8 cellular contexts compared by ENCODE assay signal in genomic region chr1:33349081-33349759, GRCh38. TPM values are rescaled to one million over a fixed set of nuclear protein-coding genes. Genes with fewer than 3 reads are reported as not detected.
DNase-seq lines count a peak whose midpoint lies in the region; ATAC-seq, FAIRE-seq and TF ChIP-seq lines count a peak whose summit lies in the region.

No MANE protein-coding gene starts in this region.

- no peaks in the 10 kb centered on the region for H3K9me3 ChIP-seq in H1 (ENCODE audit: insufficient read depth in 2 of 2, low read depth in 1 of 2, low read length in 1 of 2)

- H3K4me1 ChIP-seq in H1 (replicated peaks in 1 of 4; ENCODE audit: control insufficient read depth in 3 of 4, insufficient read depth in 4 of 4, low read length in 3 of 4), result peaks cover 4 to 25% (median 12%) of the 10 kb centered on the region in 4 experiments

- H2BK5ac ChIP-seq in H1 (ENCODE audit: low read depth, low read length), result no peak overlapping the region

- ATAC-seq in GM21737 (IDR thresholded peaks at IDR 0.05; ENCODE audit: unreplicated experiment), result peak; percentile 32
- peak; percentile 30 for ATAC-seq in stimulated activated naive CD8-positive, alpha-beta T cell treated with anti-CD3 and anti-CD28 coated beads, Interleukin-15, Interleukin-2, amounts not matched to agents 100 U/mL and 50 U/mL, for 24 hours

- no peak for TF ChIP-seq RAD21 in H1 (IDR thresholded peaks at IDR 0.05 in 1 of 2, conservative IDR thresholded peaks at IDR 0.05 in 1 of 2; ENCODE audit: low read depth in 2 of 2, low read length in 2 of 2)

- no peak overlapping the region for H3K18ac ChIP-seq in H1 (ENCODE audit: extremely low read depth, low read length)

- no peak overlapping the region for H2AFZ ChIP-seq in H1 (ENCODE audit: low read length)

- TF ChIP-seq EP300 in H1 (IDR thresholded peaks at IDR 0.05; ENCODE audit: borderline replicate concordance in 1 of 2, low read depth in 2 of 2, low read length in 2 of 2), result no peak

- H3K9me3 Mint-ChIP-seq in activated CD4-positive, alpha-beta memory T cell treated with anti-CD3 and anti-CD28 coated beads for 36 hours, result no peaks in the 10 kb centered on the region

- no peak overlapping the region for H2BK12ac ChIP-seq in H1 (ENCODE audit: low read depth, low read length)

- no peak overlapping the region for H2BK120ac ChIP-seq in H1 (replicated peaks; ENCODE audit: low read depth, low read length)

- no peak for TF ChIP-seq CTCF in GM10248 (IDR thresholded peaks at IDR 0.05; ENCODE audit: control extremely low read depth, extremely low read depth, low read depth, missing control alignments)
- no peak for TF ChIP-seq CTCF in LNCaP clone FGC (IDR thresholded peaks at IDR 0.05; ENCODE audit: control insufficient read depth, extremely low read depth, insufficient read depth)
- TF ChIP-seq CTCF in H1 (IDR thresholded peaks at IDR 0.05; ENCODE audit: control extremely low read depth in 1 of 3, insufficient read depth in 1 of 3, low read depth in 1 of 3, low read length in 3 of 3), result no peak

- H2AK5ac ChIP-seq in H1 (ENCODE audit: low read depth, low read length), result no peak overlapping the region

- 2% methylated on average over 31 of the region's 78 CpGs; no CpG with 5 or more reads in 1 of the 2 experiments for WGBS in H1 (ENCODE audit: extremely low coverage in 1 of 2, insufficient coverage in 1 of 2, insufficient read length in 1 of 2, insufficient replicate concordance in 2 of 2, low coverage in 1 of 2, low lambda C conversion rate in 2 of 2, missing lambda C conversion rate in 1 of 2), 2 experiments

- peak overlapping the region; percentile 82 for H3K4me3 Mint-ChIP-seq in activated CD4-positive, alpha-beta memory T cell treated with anti-CD3 and anti-CD28 coated beads for 36 hours

- H3K9ac ChIP-seq in H1 (replicated peaks in 1 of 4; ENCODE audit: extremely low read depth in 1 of 4, low read depth in 3 of 4, low read length in 3 of 4), result peak overlapping the region in 3 of 4 experiments; percentile 15 to 76 (median 42); a peak in 4 of 7 replicates

- peaks cover 5 to 22% of the 10 kb centered on the region in 2 experiments for H4K20me1 ChIP-seq in H1 (replicated peaks in 1 of 2; ENCODE audit: control insufficient read depth in 1 of 2, insufficient read depth in 2 of 2, low read length in 2 of 2)

- no peak overlapping the region for H4K91ac ChIP-seq in H1 (replicated peaks; ENCODE audit: insufficient read length, low read length)

- no peak overlapping the region for H3K23ac ChIP-seq in H1 (ENCODE audit: insufficient read length)

- H3K23me2 ChIP-seq in H1 (ENCODE audit: low read depth, low read length), result peaks cover 10% of the 10 kb centered on the region

- H3K4me3 ChIP-seq in LNCaP clone FGC (ENCODE audit: low read depth, low read length) (peak overlapping the region; percentile 66), H1 (ENCODE audit: extremely low read depth in 1 of 4, insufficient read depth in 2 of 4, low read depth in 3 of 4, low read length in 4 of 4) (peak overlapping the region; percentile 37 to 74 (median 65))

- no peak overlapping the region for H3K56ac ChIP-seq in H1 (replicated peaks; ENCODE audit: insufficient read length, low read depth, low read length)

- DNase-seq in GM10248 (ENCODE audit: extremely low spot score) (peak; percentile 51), LNCaP clone FGC (ENCODE audit: low read depth) (no peak), H1 (ENCODE audit: low read depth in 1 of 2, low spot score in 2 of 2) (peak in 1 of 2 experiments; percentile 74), myocyte (ENCODE audit: low read depth) (peak; percentile 64), GOT3 (lab: John Stamatoyannopoulos, UW) (no peak)
- DNase-seq in activated CD4-positive, alpha-beta memory T cell treated with anti-CD3 and anti-CD28 coated beads for 36 hours, result peak; percentile 62
- peak; percentile 56 for DNase-seq in stimulated activated naive CD8-positive, alpha-beta T cell treated with anti-CD3 and anti-CD28 coated beads, Interleukin-15, Interleukin-2, amounts not matched to agents 100 U/mL and 50 U/mL, for 24 hours

- peaks cover 47% of the 10 kb centered on the region for H3K4me1 Mint-ChIP-seq in activated CD4-positive, alpha-beta memory T cell treated with anti-CD3 and anti-CD28 coated beads for 36 hours (ENCODE audit: low read depth)

- H3K14ac ChIP-seq in H1 (ENCODE audit: insufficient read length), result no peak overlapping the region

- intact Hi-C loops in activated CD4-positive, alpha-beta memory T cell treated with anti-CD3 and anti-CD28 coated beads for 36 hours (cut with micrococcal nuclease), result loop anchor here (2.0 to 5.0 kb wide), 5 partner anchors 52 to 697 kb away; partner anchors contain the start of genes RBBP4, ZBTB8OS, ZNF362 and ZSCAN20

- H3K4ac ChIP-seq in H1 (replicated peaks; ENCODE audit: insufficient read length, low read depth, low read length), result no peak overlapping the region

- no peaks in the 10 kb centered on the region for H3K36me3 ChIP-seq in H1 (ENCODE audit: control insufficient read depth in 2 of 4, insufficient read depth in 4 of 4, low read length in 3 of 4)

- H2BK20ac ChIP-seq in H1 (ENCODE audit: low read length), result no peak overlapping the region

- H3K79me1 ChIP-seq in H1 (ENCODE audit: low read depth, low read length), result no peaks in the 10 kb centered on the region

- peak overlapping the region; percentile 88 for H3K27ac Mint-ChIP-seq in activated CD4-positive, alpha-beta memory T cell treated with anti-CD3 and anti-CD28 coated beads for 36 hours

- no peak overlapping the region for H3K27ac ChIP-seq in H1 (ENCODE audit: low read depth, low read length)

- CTCF ChIA-PET in GM10248 (lab: Yijun Ruan, JAX) (interaction anchor here (1.1 to 2.4 kb wide), 5 partner anchors 10 to 131 kb away, joined by 4 to 8 read pairs (median 4); no protein-coding TSS in a partner anchor), H1 (lab: Charles Lee; ENCODE audit: partially characterized antibody) (interaction anchor here (0.8 to 2.4 kb wide), 4 partner anchors 9 to 51 kb away, joined by 3 to 6 read pairs (median 3); no protein-coding TSS in a partner anchor)
- CTCF ChIA-PET in activated CD4-positive, alpha-beta memory T cell treated with anti-CD3 and anti-CD28 coated beads for 36 hours (lab: Charles Lee), result interaction anchor here (1.6 to 2.2 kb wide), 2 partner anchors 54 kb away, joined by 5 to 7 read pairs; no protein-coding TSS in a partner anchor

- H3K36me3 Mint-ChIP-seq in activated CD4-positive, alpha-beta memory T cell treated with anti-CD3 and anti-CD28 coated beads for 36 hours, result peaks cover 12% of the 10 kb centered on the region

- FAIRE-seq in H1 (lab: Jason Lieb, UNC), result no peak

- POLR2A ChIA-PET in GM10248 (lab: Yijun Ruan, JAX), result interaction anchor here (0.7 to 1.2 kb wide), 2 partner anchors 168 to 384 kb away, joined by 3 to 5 read pairs; partner anchors contain the start of genes RNF19B and TRIM62
- POLR2A ChIA-PET in activated CD4-positive, alpha-beta memory T cell treated with anti-CD3 and anti-CD28 coated beads for 36 hours (lab: Charles Lee), result interaction anchor here (1.0 to 1.5 kb wide), 4 partner anchors 10 to 124 kb away, joined by 3 to 6 read pairs (median 4); partner anchors contain the start of gene ZSCAN20
- POLR2A ChIA-PET in H1 (lab: Charles Lee; ENCODE audit: partially characterized antibody), result interaction anchor here (0.9 to 1.2 kb wide), 2 partner anchors 11 to 31 kb away, joined by 3 to 5 read pairs; no protein-coding TSS in a partner anchor

- H3K79me2 ChIP-seq in H1 (ENCODE audit: control insufficient read depth in 1 of 2, insufficient read depth in 2 of 2, low read length in 2 of 2), result no peaks in the 10 kb centered on the region

- peak overlapping the region; percentile 69 for H3K4me2 ChIP-seq in H1 (ENCODE audit: insufficient read depth in 1 of 2, low read depth in 2 of 2, low read length in 2 of 2)

- peaks cover 45 to 80% (median 71%) of the 10 kb centered on the region in 4 experiments for H3K27me3 ChIP-seq in H1 (replicated peaks in 1 of 4; ENCODE audit: control insufficient read depth in 3 of 4, extremely low read depth in 1 of 4, insufficient read depth in 3 of 4, low read length in 3 of 4)

- no peak overlapping the region for H4K8ac ChIP-seq in H1 (ENCODE audit: extremely low read depth, insufficient read depth, low read length)

- no peak for TF ChIP-seq POLR2A in H1 (IDR thresholded peaks at IDR 0.05; ENCODE audit: control extremely low read depth in 1 of 2, low read depth in 2 of 2, low read length in 2 of 2)

- H2BK15ac ChIP-seq in H1 (ENCODE audit: low read length), result no peak overlapping the region

- no peak overlapping the region for H4K5ac ChIP-seq in H1 (ENCODE audit: insufficient read length, low read depth, low read length)

- no peaks in the 10 kb centered on the region for H3K27me3 Mint-ChIP-seq in activated CD4-positive, alpha-beta memory T cell treated with anti-CD3 and anti-CD28 coated beads for 36 hours

TF ChIP-seq in H1, 55 proteins besides CTCF, POLR2A, EP300 and RAD21:
- no peak for TF ChIP-seq CHD1 (IDR thresholded peaks at IDR 0.05; ENCODE audit: low read depth, low read length)
- TF ChIP-seq EZH2 (IDR thresholded peaks at IDR 0.05; ENCODE audit: low read depth, low read length, severe bottlenecking), result peak; percentile 37
- peak; percentile 36 for TF ChIP-seq TAF7 (optimal IDR thresholded peaks at IDR 0.05; ENCODE audit: borderline replicate concordance, low read depth, low read length)
- no peak for TF ChIP-seq BRCA1 (IDR thresholded peaks at IDR 0.05; ENCODE audit: low read depth, low read length)
- TF ChIP-seq ASH2L (IDR thresholded peaks at IDR 0.05; ENCODE audit: low read length), result peak; percentile 30
- TF ChIP-seq RNF2 (IDR thresholded peaks at IDR 0.05; ENCODE audit: borderline replicate concordance, low read depth, low read length, missing control alignments, poor library complexity, severe bottlenecking), result peak; percentile 51
- peak; percentile 56 for TF ChIP-seq SUZ12 (IDR thresholded peaks at IDR 0.05; ENCODE audit: low read length)
- peak; percentile 36; the same call in 1 of the 2 replicates for TF ChIP-seq PHF8 (conservative IDR thresholded peaks at IDR 0.05; ENCODE audit: low read depth, low read length)
- peak; percentile 37 for TF ChIP-seq KDM4A (IDR thresholded peaks at IDR 0.05; ENCODE audit: low read depth, low read length, severe bottlenecking)
- TF ChIP-seq CREB1 (IDR thresholded peaks at IDR 0.05), result peak; percentile 60

RNA-seq across cellular contexts. Expression of gene A3GALT2, which starts 28.3 kb away (rescaled TPM):
- total RNA-seq in activated CD4-positive, alpha-beta memory T cell treated with anti-CD3 and anti-CD28 coated beads for 36 hours, result not detected
- total RNA-seq in H1 (2021; fragmentation: NEBNext Ultra II Directional; extraction: Animal tissue kit (Norgen Biotek cat#: 25700)), result not detected in 2 replicates
- not detected in 2 replicates for polyA plus RNA-seq in H1 (2011; rRNA removed)
- polyA plus RNA-seq in H1 (2011; cell fraction: cytosol; rRNA removed), result not detected
- not detected for polyA plus RNA-seq in H1 (2011; cell fraction: nucleus; rRNA removed)
- polyA plus RNA-seq in H1 (2012, experiment 1 of 2), result not detected in 4 replicates
- polyA plus RNA-seq in H1 (2012, experiment 2 of 2), result not detected
- not detected for polyA plus RNA-seq in H1 (2013, experiment 1 of 2)
- not detected for polyA plus RNA-seq in H1 (2013, experiment 2 of 2)
- polyA minus RNA-seq in H1 (2011; rRNA and poly(A)+ RNA removed), result not detected in 2 replicates
- not detected for polyA minus RNA-seq in H1 (2011; cell fraction: cytosol; rRNA and poly(A)+ RNA removed)
- polyA minus RNA-seq in H1 (2011; cell fraction: nucleus; rRNA and poly(A)+ RNA removed), result not detected
- 0.32 TPM in 1 of 2 replicates, not detected in the other for total RNA-seq in myocyte
- polyA plus RNA-seq in myocyte (2012), result not detected

Comparison
In these comparisons a context has a peak if more than half of its experiments do, and no peak if none do; other contexts are left out.
1. DNase-seq: peak in GM10248 (single experiment), activated CD4-positive, alpha-beta memory T cell treated with anti-CD3 and anti-CD28 coated beads for 36 hours (single experiment), myocyte (single experiment) and stimulated activated naive CD8-positive, alpha-beta T cell treated with anti-CD3 and anti-CD28 coated beads, Interleukin-15, Interleukin-2, amounts not matched to agents 100 U/mL and 50 U/mL, for 24 hours (single experiment); none in LNCaP clone FGC (single experiment) and GOT3 (single experiment).